In genomic region chr19:42397315-42398166, GRCh38 we compare ENCODE assay signal across 8 cellular contexts. TPM values are rescaled to one million over a fixed set of nuclear protein-coding genes. Genes with fewer than 3 reads are reported as not detected.
DNase-seq lines count a peak whose midpoint lies in the region; FAIRE-seq and TF ChIP-seq lines count a peak whose summit lies in the region.
"Had no signal": no experiment of that assay in that cellular context is flagged by ENCODE, and none has a peak within 500 bp of the region (broad histone marks: within the 10 kb centered on the region; RNA-seq: fewer than 3 reads in every experiment).

No MANE protein-coding gene starts in this region.

- H3K4me3 ChIP-seq in right atrium auricular region = peak overlapping the region; percentile 48 to 55
- peak overlapping the region; percentile 5 to 57 for H3K4me3 ChIP-seq in small intestine (ENCODE audit: low read depth in 1 of 2, low read length in 2 of 2)

- no peak for FAIRE-seq in small intestine (lab: Jason Lieb, UNC)

- H3K9me3 ChIP-seq in right atrium auricular region (no peaks in the 10 kb centered on the region), small intestine (ENCODE audit: control insufficient read depth, low read depth) (no peaks in the 10 kb centered on the region)

- POLR2A ChIA-PET in HEK293T (lab: Yijun Ruan, JAX) (interaction anchor here (0.6 to 3.8 kb wide), 32 partner anchors 10 to 316 kb away, joined by 3 to 50 read pairs (median 5); partner anchors contain the start of gene LIPE), GM10248 (lab: Yijun Ruan, JAX) (interaction anchor here (0.5 to 1.4 kb wide), 2 partner anchors 26 to 99 kb away, joined by 3 to 5 read pairs; no protein-coding TSS in a partner anchor)

- H3K27ac ChIP-seq in VCaP (peak overlapping the region; percentile 87), right atrium auricular region (peak overlapping the region; percentile 86 to 90), small intestine (ENCODE audit: low read depth in 1 of 2, low read length in 1 of 2) (peak overlapping the region; percentile 27 to 80)

- H3K27me3 ChIP-seq in right atrium auricular region (no peaks in the 10 kb centered on the region), small intestine (ENCODE audit: control insufficient read depth in 2 of 2, insufficient read depth in 2 of 2, low read length in 2 of 2) (no peaks in the 10 kb centered on the region)

- 27% methylated on average over 22 of the region's 22 CpGs for WGBS in small intestine, 3 donors

- H3K36me3 ChIP-seq in right atrium auricular region = no peaks in the 10 kb centered on the region
- no peaks in the 10 kb centered on the region for H3K36me3 ChIP-seq in small intestine (ENCODE audit: control insufficient read depth in 2 of 2, insufficient read depth in 2 of 2, low read length in 2 of 2)

- DNase-seq in HEK293T (ENCODE audit: extremely low spot score) = no peak
- DNase-seq in right atrium auricular region (ENCODE audit: low spot score) = no peak
- no peak for DNase-seq in small intestine
- no peak for DNase-seq in GM20000 (ENCODE audit: low spot score)
- DNase-seq in inferior parietal cortex (ENCODE audit: extremely low spot score) = no peak
- no peak for DNase-seq in GM10248 (ENCODE audit: extremely low spot score)

- peaks cover 0 to 29% of the 10 kb centered on the region in 2 donors for H3K4me1 ChIP-seq in right atrium auricular region
- H3K4me1 ChIP-seq in small intestine (ENCODE audit: control insufficient read depth in 2 of 2, insufficient read depth in 1 of 2, low read depth in 1 of 2, low read length in 1 of 2) = peaks cover 5 to 6% of the 10 kb centered on the region in 2 donors

- CTCF ChIA-PET in HEK293T (lab: Yijun Ruan, JAX) = interaction anchor here (0.5 to 1.6 kb wide), 3 partner anchors 17 to 140 kb away, joined by 3 to 5 read pairs (median 4); no protein-coding TSS in a partner anchor
- CTCF ChIA-PET in GM10248 (lab: Yijun Ruan, JAX) = interaction anchor here (1.0 to 2.9 kb wide), 10 partner anchors 9 to 289 kb away, joined by 3 to 13 read pairs (median 7); no protein-coding TSS in a partner anchor

- no peak for TF ChIP-seq CTCF in VCaP (conservative IDR thresholded peaks at IDR 0.05)
- no peak for TF ChIP-seq CTCF in right atrium auricular region (IDR thresholded peaks at IDR 0.05)
- no peak for TF ChIP-seq CTCF in GM20000 (IDR thresholded peaks at IDR 0.05; ENCODE audit: extremely low read depth, missing control alignments)
- TF ChIP-seq CTCF in GM10248 (IDR thresholded peaks at IDR 0.05; ENCODE audit: control extremely low read depth, extremely low read depth, low read depth, missing control alignments) = no peak

TF ChIP-seq in HEK293T, 16 proteins besides CTCF, POLR2A, EP300 and RAD21:
- peak; percentile 81 for TF ChIP-seq L3MBTL2 (conservative IDR thresholded peaks at IDR 0.05)
- TF ChIP-seq CTBP1 (IDR thresholded peaks at IDR 0.05; ENCODE audit: borderline replicate concordance) = no peak

RNA-seq across cellular contexts. Expression of gene CNFN, which starts 7.4 kb away (rescaled TPM):
- total RNA-seq in right atrium auricular region = 1 to 10 TPM in 1 of 2 donors, not detected in 1; 1.1 TPM
- polyA plus RNA-seq in small intestine = 1 to 10 TPM; 5.8 to 10.0 (median 8.1) TPM
- total RNA-seq: activated CD8-positive, alpha-beta memory T cell treated with anti-CD3 and anti-CD28 coated beads for 36 hours had no signal

RNA-seq across cellular contexts. Expression of gene LIPE, which starts 29.6 kb away (rescaled TPM):
- total RNA-seq in right atrium auricular region = 10 to 100 TPM; 11.6 to 36.5 TPM
- polyA plus RNA-seq in small intestine = 10 to 100 TPM; 10.1 to 40.2 (median 17.3) TPM

RNA-seq across cellular contexts. Expression of gene CXCL17, which starts 45.2 kb away (rescaled TPM):
- not detected for total RNA-seq in right atrium auricular region
- 1 to 10 TPM in 2 of 3 donors, under 1 TPM in 1; 0.70 to 1.6 (median 1.1) TPM for polyA plus RNA-seq in small intestine
- total RNA-seq: activated CD8-positive, alpha-beta memory T cell treated with anti-CD3 and anti-CD28 coated beads for 36 hours had no signal
